ENCODE assay signal across 1 cellular context in the genomic region with DNA sequence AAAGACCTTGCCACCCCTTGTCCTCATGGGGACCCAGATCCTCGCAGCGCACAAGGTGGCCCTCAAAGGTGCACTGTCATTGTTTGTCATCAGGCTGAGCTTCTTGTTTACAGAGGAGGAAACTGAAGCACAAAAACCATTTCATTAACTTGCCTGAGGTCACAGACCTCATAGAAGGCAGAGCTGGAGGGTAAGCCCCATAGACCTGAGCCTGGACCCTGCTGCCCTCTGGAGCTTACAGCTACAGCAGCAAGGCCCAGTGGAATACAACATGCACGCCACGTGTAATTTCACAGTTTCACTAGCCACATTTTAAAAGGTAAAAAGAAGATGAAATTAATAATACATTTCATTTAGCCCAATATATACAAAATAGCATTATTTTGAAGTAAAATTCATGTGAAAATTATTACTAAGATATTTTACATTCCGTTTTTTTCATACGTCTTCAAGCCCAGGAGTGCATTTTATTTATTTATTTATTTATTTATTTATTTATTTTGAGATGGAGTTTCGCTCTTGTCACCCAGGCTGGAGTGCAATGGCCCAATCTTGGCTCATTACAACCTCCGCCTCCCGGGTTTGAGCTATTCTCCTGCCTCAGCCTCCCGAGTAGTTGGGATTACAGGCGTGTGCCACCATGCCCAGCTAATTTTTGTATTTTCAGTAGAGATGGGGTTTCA.
TF ChIP-seq lines count a peak whose summit lies in the region.

No MANE protein-coding gene starts in this region.

TF ChIP-seq in GM23338, 12 proteins besides CTCF, POLR2A, EP300 and RAD21 (continued from another document):
- TF ChIP-seq, protein P1, sequence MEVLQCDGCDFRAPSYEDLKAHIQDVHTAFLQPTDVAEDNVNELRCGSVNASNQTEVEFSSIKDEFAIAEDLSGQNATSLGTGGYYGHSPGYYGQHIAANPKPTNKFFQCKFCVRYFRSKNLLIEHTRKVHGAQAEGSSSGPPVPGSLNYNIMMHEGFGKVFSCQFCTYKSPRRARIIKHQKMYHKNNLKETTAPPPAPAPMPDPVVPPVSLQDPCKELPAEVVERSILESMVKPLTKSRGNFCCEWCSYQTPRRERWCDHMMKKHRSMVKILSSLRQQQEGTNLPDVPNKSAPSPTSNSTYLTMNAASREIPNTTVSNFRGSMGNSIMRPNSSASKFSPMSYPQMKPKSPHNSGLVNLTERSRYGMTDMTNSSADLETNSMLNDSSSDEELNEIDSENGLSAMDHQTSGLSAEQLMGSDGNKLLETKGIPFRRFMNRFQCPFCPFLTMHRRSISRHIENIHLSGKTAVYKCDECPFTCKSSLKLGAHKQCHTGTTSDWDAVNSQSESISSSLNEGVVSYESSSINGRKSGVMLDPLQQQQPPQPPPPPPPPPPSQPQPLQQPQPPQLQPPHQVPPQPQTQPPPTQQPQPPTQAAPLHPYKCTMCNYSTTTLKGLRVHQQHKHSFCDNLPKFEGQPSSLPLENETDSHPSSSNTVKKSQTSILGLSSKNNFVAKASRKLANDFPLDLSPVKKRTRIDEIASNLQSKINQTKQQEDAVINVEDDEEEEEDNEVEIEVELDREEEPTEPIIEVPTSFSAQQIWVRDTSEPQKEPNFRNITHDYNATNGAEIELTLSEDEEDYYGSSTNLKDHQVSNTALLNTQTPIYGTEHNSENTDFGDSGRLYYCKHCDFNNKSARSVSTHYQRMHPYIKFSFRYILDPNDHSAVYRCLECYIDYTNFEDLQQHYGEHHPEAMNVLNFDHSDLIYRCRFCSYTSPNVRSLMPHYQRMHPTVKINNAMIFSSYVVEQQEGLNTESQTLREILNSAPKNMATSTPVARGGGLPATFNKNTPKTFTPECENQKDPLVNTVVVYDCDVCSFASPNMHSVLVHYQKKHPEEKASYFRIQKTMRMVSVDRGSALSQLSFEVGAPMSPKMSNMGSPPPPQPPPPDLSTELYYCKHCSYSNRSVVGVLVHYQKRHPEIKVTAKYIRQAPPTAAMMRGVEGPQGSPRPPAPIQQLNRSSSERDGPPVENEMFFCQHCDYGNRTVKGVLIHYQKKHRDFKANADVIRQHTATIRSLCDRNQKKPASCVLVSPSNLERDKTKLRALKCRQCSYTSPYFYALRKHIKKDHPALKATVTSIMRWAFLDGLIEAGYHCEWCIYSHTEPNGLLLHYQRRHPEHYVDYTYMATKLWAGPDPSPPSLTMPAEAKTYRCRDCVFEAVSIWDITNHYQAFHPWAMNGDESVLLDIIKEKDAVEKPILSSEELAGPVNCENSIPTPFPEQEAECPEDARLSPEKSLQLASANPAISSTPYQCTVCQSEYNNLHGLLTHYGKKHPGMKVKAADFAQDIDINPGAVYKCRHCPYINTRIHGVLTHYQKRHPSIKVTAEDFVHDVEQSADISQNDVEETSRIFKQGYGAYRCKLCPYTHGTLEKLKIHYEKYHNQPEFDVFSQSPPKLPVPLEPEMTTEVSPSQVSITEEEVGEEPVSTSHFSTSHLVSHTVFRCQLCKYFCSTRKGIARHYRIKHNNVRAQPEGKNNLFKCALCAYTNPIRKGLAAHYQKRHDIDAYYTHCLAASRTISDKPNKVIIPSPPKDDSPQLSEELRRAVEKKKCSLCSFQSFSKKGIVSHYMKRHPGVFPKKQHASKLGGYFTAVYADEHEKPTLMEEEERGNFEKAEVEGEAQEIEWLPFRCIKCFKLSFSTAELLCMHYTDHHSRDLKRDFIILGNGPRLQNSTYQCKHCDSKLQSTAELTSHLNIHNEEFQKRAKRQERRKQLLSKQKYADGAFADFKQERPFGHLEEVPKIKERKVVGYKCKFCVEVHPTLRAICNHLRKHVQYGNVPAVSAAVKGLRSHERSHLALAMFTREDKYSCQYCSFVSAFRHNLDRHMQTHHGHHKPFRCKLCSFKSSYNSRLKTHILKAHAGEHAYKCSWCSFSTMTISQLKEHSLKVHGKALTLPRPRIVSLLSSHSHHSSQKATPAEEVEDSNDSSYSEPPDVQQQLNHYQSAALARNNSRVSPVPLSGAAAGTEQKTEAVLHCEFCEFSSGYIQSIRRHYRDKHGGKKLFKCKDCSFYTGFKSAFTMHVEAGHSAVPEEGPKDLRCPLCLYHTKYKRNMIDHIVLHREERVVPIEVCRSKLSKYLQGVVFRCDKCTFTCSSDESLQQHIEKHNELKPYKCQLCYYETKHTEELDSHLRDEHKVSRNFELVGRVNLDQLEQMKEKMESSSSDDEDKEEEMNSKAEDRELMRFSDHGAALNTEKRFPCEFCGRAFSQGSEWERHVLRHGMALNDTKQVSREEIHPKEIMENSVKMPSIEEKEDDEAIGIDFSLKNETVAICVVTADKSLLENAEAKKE (CRISPR knock-in tag; IDR thresholded peaks at IDR 0.05): no peak
- no peak for TF ChIP-seq JUNB (IDR thresholded peaks at IDR 0.05; ENCODE audit: unreplicated experiment)
- no peak for TF ChIP-seq POLR2AphosphoS5 (IDR thresholded peaks at IDR 0.05; ENCODE audit: low read depth)
